31 cellular contexts compared by ENCODE assay signal in the genomic region with DNA sequence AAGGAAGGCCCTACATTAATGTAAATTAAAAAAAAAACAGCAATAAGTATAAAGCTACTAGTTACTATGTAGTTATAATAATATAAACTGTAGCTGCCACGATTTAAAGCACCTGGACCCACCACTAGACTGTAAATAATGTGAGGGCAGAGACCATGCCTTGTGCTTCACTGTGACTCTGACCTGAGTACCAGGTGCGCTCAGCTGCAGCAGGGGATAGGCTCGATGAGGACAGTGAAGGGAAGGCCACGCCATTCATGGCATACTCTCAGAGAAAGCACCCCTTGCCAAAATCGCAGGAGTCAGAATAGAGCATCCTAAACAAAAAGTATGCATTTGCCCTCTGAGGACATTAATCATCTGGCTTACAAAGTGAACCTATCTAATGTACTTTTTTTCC. TPM values are rescaled to one million over a fixed set of nuclear protein-coding genes. Genes with fewer than 3 reads are reported as not detected.
DNase-seq lines count a peak whose midpoint lies in the region; ATAC-seq and TF ChIP-seq lines count a peak whose summit lies in the region.
"Had no signal": no experiment of that assay in that cellular context is flagged by ENCODE, and none has a peak within 500 bp of the region (broad histone marks: within the 10 kb centered on the region; RNA-seq: fewer than 3 reads in every experiment).

No MANE protein-coding gene starts in this region.

- no peaks in the 10 kb centered on the region for H3K27me3 Mint-ChIP-seq in nephron (ENCODE audit: low read depth)

- peaks cover 5% of the 10 kb centered on the region for H3K27me3 ChIP-seq in transverse colon
- H3K27me3 ChIP-seq: colonic mucosa had no signal

- DNase-seq in coronary artery (ENCODE audit: low spot score), result peak; percentile 14
- DNase-seq in transverse colon, result no peak
- DNase-seq in activated CD4-positive, CD25-positive, alpha-beta regulatory T cell (lab: John Stamatoyannopoulos, UW), result no peak
- DNase-seq: activated naive CD4-positive, alpha-beta T cell treated with anti-CD3 and anti-CD28 coated beads, Interleukin-2, amount 50 U/mL, for 16 hours; amniotic stem cell; colonic mucosa; COR-L47; effector CD8-positive, alpha-beta T cell; glutamatergic neuron; H7; islet precursor cell; left ventricle myocardium superior; midbrain; MM.1S; natural killer cell; NCI-H1105 treated with DMSO at 0.1 percent for 48 hours; NCI-H187 treated with DMSO at 0.1 percent for 48 hours; NCI-H510A treated with DMSO at 0.1 percent for 48 hours; stimulated activated CD4-positive, alpha-beta T cell treated with anti-CD3 and anti-CD28 coated beads, Interleukin-1b, Interleukin-23, amount 100 ng/mL, for 48 hours; stimulated activated naive CD8-positive, alpha-beta T cell treated with anti-CD3 and anti-CD28 coated beads, Interleukin-15, Interleukin-2, amounts not matched to agents 100 U/mL and 50 U/mL, for 24 hours; T-helper 1 cell had no signal

- H3K4me1 ChIP-seq in transverse colon, result peaks cover 24 to 54% (median 30%) of the 10 kb centered on the region in 4 donors

- no peak for TF ChIP-seq CTCF in VCaP (conservative IDR thresholded peaks at IDR 0.05)
- TF ChIP-seq CTCF in coronary artery (IDR thresholded peaks at IDR 0.05), result no peak
- no peak for TF ChIP-seq CTCF in nephron (IDR thresholded peaks at IDR 0.05; ENCODE audit: unreplicated experiment in 3 of 3)
- no peak for TF ChIP-seq CTCF in transverse colon (IDR thresholded peaks at IDR 0.05)

- peaks cover 72% of the 10 kb centered on the region for H3K4me1 Mint-ChIP-seq in nephron
- H3K4me1 Mint-ChIP-seq: activated T-helper 17 cell treated with anti-CD3 and anti-CD28 coated beads, Interleukin-2, amount 50 U/mL, for 72 hours had no signal

- H3K27ac ChIP-seq in VCaP (peak overlapping the region; percentile 96), coronary artery (peak overlapping the region; percentile 32 to 99), transverse colon (peak overlapping the region in 3 of 4 donors; percentile 86 to 97 (median 89))
- H3K27ac ChIP-seq: C4-2B, colonic mucosa, KMS-11, RWPE1, SK-N-MC had no signal

- in situ Hi-C loops in transverse colon (cut with MboI; ENCODE audit: low pct_ligation_motif_present in 1 of 4, low pct_unique_long_range_greater_than_20kb in 1 of 4, low sequenced_read_pairs in 3 of 4), result no loop called here

- H3K36me3 Mint-ChIP-seq in nephron (ENCODE audit: low read depth), result peaks cover 29% of the 10 kb centered on the region
- H3K36me3 Mint-ChIP-seq: natural killer cell had no signal

- no peaks in the 10 kb centered on the region for H3K36me3 ChIP-seq in transverse colon
- H3K36me3 ChIP-seq: colonic mucosa had no signal

- TF ChIP-seq EP300 in transverse colon (IDR thresholded peaks at IDR 0.05; ENCODE audit: low read depth), result no peak

- peak overlapping the region; percentile 95 for H3K4me3 ChIP-seq in coronary artery
- no peak overlapping the region for H3K4me3 ChIP-seq in transverse colon
- H3K4me3 ChIP-seq: colonic mucosa, SK-N-MC, smooth muscle cell had no signal

- no peak overlapping the region for H3K4me3 Mint-ChIP-seq in nephron
- H3K4me3 Mint-ChIP-seq: activated T-helper 17 cell treated with anti-CD3 and anti-CD28 coated beads, Interleukin-2, amount 50 U/mL, for 72 hours; natural killer cell had no signal

- H3K9me3 Mint-ChIP-seq in nephron, result no peaks in the 10 kb centered on the region
- H3K9me3 Mint-ChIP-seq: activated T-helper 17 cell treated with anti-CD3 and anti-CD28 coated beads, Interleukin-2, amount 50 U/mL, for 72 hours; natural killer cell had no signal

- no peaks in the 10 kb centered on the region for H3K9me3 ChIP-seq in transverse colon
- H3K9me3 ChIP-seq: colonic mucosa had no signal

- WGBS in transverse colon (ENCODE audit: low coverage in 1 of 2), 2 donors, result 74 to 76% methylated on average over 3 to 5 of the region's 5 CpGs

- no peak for TF ChIP-seq POLR2A in transverse colon (IDR thresholded peaks at IDR 0.05)

- intact Hi-C loops in transverse colon (cut with DNase I; ENCODE audit: low total_unique reads), result no loop called here

- no peak for ATAC-seq in HG02642 (IDR thresholded peaks at IDR 0.05; ENCODE audit: poor library complexity, unreplicated experiment)
- ATAC-seq in HG03442 (IDR thresholded peaks at IDR 0.05; ENCODE audit: unreplicated experiment), result no peak
- ATAC-seq: activated T-helper 17 cell treated with anti-CD3 and anti-CD28 coated beads, Interleukin-2, amount 50 U/mL, for 72 hours; left ventricle myocardium superior; natural killer cell; stimulated activated naive CD8-positive, alpha-beta T cell treated with anti-CD3 and anti-CD28 coated beads, Interleukin-15, Interleukin-2, amounts not matched to agents 100 U/mL and 50 U/mL, for 24 hours had no signal

- H3K27ac Mint-ChIP-seq in nephron, result peak overlapping the region; percentile 20 to 36 (median 26)
- H3K27ac Mint-ChIP-seq: activated T-helper 17 cell treated with anti-CD3 and anti-CD28 coated beads, Interleukin-2, amount 50 U/mL, for 72 hours; natural killer cell had no signal

RNA-seq across cellular contexts. Expression of gene FSTL1, which starts 5.1 kb away (rescaled TPM):
- 100 to 1,000 TPM in 1 of 4 donors, 10 to 100 TPM in 3; 81.2 to 106 (median 91.8) TPM for total RNA-seq in transverse colon
